ENCODE assay signal across 9 cellular contexts in the genomic region with DNA sequence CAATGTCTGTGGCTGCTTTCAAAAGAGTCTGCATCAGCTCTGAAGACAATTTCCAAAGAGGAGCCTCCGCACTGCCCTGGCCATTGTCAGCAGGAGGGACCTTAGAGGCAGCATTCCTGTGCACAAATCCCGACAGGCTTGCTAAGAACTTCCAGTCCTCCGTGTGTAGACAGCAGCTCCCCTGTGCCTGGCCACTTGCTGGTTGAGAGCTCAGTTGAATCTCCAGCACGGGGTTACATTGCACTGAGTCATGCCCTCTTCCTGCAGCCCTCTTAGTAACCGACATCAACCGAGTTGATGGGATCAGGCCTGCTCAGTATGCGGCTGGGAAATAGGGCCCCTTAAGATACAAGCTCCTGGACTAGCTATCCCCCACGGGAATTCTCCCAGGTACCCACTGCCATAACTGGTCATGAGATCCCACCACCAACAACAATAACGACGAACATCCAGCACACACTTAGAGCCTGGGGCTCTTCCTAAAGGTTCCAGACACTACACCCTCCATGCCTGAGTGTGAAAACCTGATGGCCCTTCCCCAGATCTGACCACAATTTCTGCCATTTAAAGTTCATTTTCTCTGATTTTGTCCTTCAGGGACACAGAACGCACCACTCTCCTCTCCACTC. TPM values are rescaled to one million over a fixed set of nuclear protein-coding genes. Genes with fewer than 3 reads are reported as not detected.
DNase-seq lines count a peak whose midpoint lies in the region; ATAC-seq and TF ChIP-seq lines count a peak whose summit lies in the region.
"Had no signal": no experiment of that assay in that cellular context is flagged by ENCODE, and none has a peak within 500 bp of the region (broad histone marks: within the 10 kb centered on the region; RNA-seq: fewer than 3 reads in every experiment).

No MANE protein-coding gene starts in this region.

- no peaks in the 10 kb centered on the region for H3K9me2 ChIP-seq in OCI-LY7 (ENCODE audit: insufficient read depth, low read length)

- peak overlapping the region; percentile 89 for H3K4me2 ChIP-seq in OCI-LY7 (ENCODE audit: low read length)
- H3K4me2 ChIP-seq in parathyroid adenoma (ENCODE audit: low read length) = no peak overlapping the region

- peak overlapping the region; percentile 2 for H3K27ac ChIP-seq in OCI-LY7 (ENCODE audit: low read depth, low read length, poor library complexity, severe bottlenecking)
- H3K27ac ChIP-seq in colonic mucosa = no peak overlapping the region
- no peak overlapping the region for H3K27ac ChIP-seq in parathyroid adenoma
- no peak overlapping the region for H3K27ac ChIP-seq in thyroid gland

- no peak for TF ChIP-seq POLR2A in thyroid gland (IDR thresholded peaks at IDR 0.05)

- no peaks in the 10 kb centered on the region for H4K20me1 ChIP-seq in OCI-LY7 (ENCODE audit: insufficient read depth, low read length)

- POLR2A ChIA-PET in OCI-LY7 (lab: Charles Lee) = interaction anchor here (0.6 to 0.8 kb wide), 2 partner anchors 102 to 225 kb away, joined by 3 read pairs; no protein-coding TSS in a partner anchor

- H3K9ac ChIP-seq in colonic mucosa (ENCODE audit: low read depth in 2 of 2, low read length in 2 of 2) (no peak overlapping the region), parathyroid adenoma (no peak overlapping the region)

- no peak for ATAC-seq in GM18870 (IDR thresholded peaks at IDR 0.05; ENCODE audit: unreplicated experiment)

- H3K9me3 ChIP-seq in OCI-LY7 (ENCODE audit: low read length) (no peaks in the 10 kb centered on the region), colonic mucosa (no peaks in the 10 kb centered on the region), parathyroid adenoma (ENCODE audit: control insufficient read depth, low read length) (no peaks in the 10 kb centered on the region), thyroid gland (no peaks in the 10 kb centered on the region)

- H3K27me3 ChIP-seq in colonic mucosa (no peaks in the 10 kb centered on the region), parathyroid adenoma (ENCODE audit: control insufficient read depth, insufficient read depth, low read length) (no peaks in the 10 kb centered on the region), thyroid gland (no peaks in the 10 kb centered on the region)

- DNase-seq in ELF-1 (ENCODE audit: low read depth, low spot score) (peak; percentile 53), OCI-LY7 (ENCODE audit: low spot score) (no peak), colonic mucosa (peak; percentile 12), thyroid gland (no peak), OCI-M1 (lab: John Stamatoyannopoulos, UW) (no peak), SW 1271 (lab: John Stamatoyannopoulos, UW) (no peak)

- H3K79me2 ChIP-seq in OCI-LY7 (ENCODE audit: insufficient read depth, low read depth, low read length) = no peaks in the 10 kb centered on the region
- H3K79me2 ChIP-seq in parathyroid adenoma = no peaks in the 10 kb centered on the region

- WGBS in thyroid gland, 2 donors = 40 to 56% methylated on average over 5 to 11 of the region's 11 CpGs

- BruUV-seq in OCI-LY7 (replicated peaks; lab: Mats Ljungman, UMichigan) = TSS peak; percentile 65

- TF ChIP-seq CTCF in OCI-LY7 (conservative IDR thresholded peaks at IDR 0.05; ENCODE audit: low read length) = no peak
- TF ChIP-seq CTCF in colonic mucosa (IDR thresholded peaks at IDR 0.05) = no peak
- no peak for TF ChIP-seq CTCF in parathyroid adenoma (IDR thresholded peaks at IDR 0.05)
- no peak for TF ChIP-seq CTCF in thyroid gland (IDR thresholded peaks at IDR 0.05)

- peak overlapping the region; percentile 95 for H2AFZ ChIP-seq in OCI-LY7 (ENCODE audit: low read length)
- peak overlapping the region; percentile 73 for H2AFZ ChIP-seq in parathyroid adenoma

- intact Hi-C loops in OCI-LY7 (cut with micrococcal nuclease; ENCODE audit: unreplicated experiment) (loop anchor here (1.0 to 2.0 kb wide), 3 partner anchors 76 to 645 kb away; a partner anchor contains a TSS), colonic mucosa (cut with DNase I) (loop anchor here (2.0 kb wide), 2 partner anchors 77 to 85 kb away; no protein-coding TSS in a partner anchor), thyroid gland (cut with DNase I) (loop anchor here (2.0 kb wide), 1 partner anchor 85 kb away; no protein-coding TSS in a partner anchor)

- H3K36me3 ChIP-seq in OCI-LY7 (ENCODE audit: insufficient read depth, low read length) = no peaks in the 10 kb centered on the region
- no peaks in the 10 kb centered on the region for H3K36me3 ChIP-seq in colonic mucosa
- H3K36me3 ChIP-seq in parathyroid adenoma (ENCODE audit: control insufficient read depth, insufficient read depth, low read length) = no peaks in the 10 kb centered on the region
- H3K36me3 ChIP-seq in thyroid gland = no peaks in the 10 kb centered on the region

- H3K4me3 ChIP-seq in OCI-LY7 (ENCODE audit: low read depth, low read length, poor library complexity, severe bottlenecking) = peak overlapping the region; percentile 70
- H3K4me3 ChIP-seq in colonic mucosa = no peak overlapping the region
- H3K4me3 ChIP-seq in parathyroid adenoma (ENCODE audit: low read depth, low read length) = peak overlapping the region; percentile 23
- no peak overlapping the region for H3K4me3 ChIP-seq in thyroid gland (replicated peaks in 1 of 3)

- CTCF ChIA-PET in OCI-LY7 (lab: Charles Lee; ENCODE audit: unreplicated experiment) = interaction anchor here (0.9 to 1.9 kb wide), 2 partner anchors 74 to 77 kb away, joined by 3 to 9 read pairs; no protein-coding TSS in a partner anchor

- H3K4me1 ChIP-seq in OCI-LY7 (ENCODE audit: insufficient read depth, low read length, poor library complexity, severe bottlenecking) (peaks cover 20% of the 10 kb centered on the region), colonic mucosa (no peaks in the 10 kb centered on the region), parathyroid adenoma (no peaks in the 10 kb centered on the region), thyroid gland (peaks cover 0 to 6% of the 10 kb centered on the region in 2 donors)

RNA-seq across cellular contexts. Expression of a gene that starts 12.0 kb away (rescaled TPM):
- total RNA-seq in OCI-LY7 (2014; rRNA removed; shearing (Covaris generic)) = not detected in 2 replicates
- total RNA-seq in OCI-LY7 (2022) = not detected in 2 replicates
- total RNA-seq in colonic mucosa = not detected
- total RNA-seq in thyroid gland = not detected
- total RNA-seq: liver had no signal

RNA-seq across cellular contexts. Expression of a gene that starts 30.8 kb away (rescaled TPM):
- not detected in 2 replicates for total RNA-seq in OCI-LY7 (2014; rRNA removed; shearing (Covaris generic))
- not detected in 2 replicates for total RNA-seq in OCI-LY7 (2022)
- under 1 TPM in 1 of 2 donors, not detected in 1; 0.40 TPM for total RNA-seq in colonic mucosa
- 1 to 10 TPM; 1.5 to 4.3 (median 2.7) TPM for total RNA-seq in thyroid gland

RNA-seq across cellular contexts. Expression of a gene that starts 47.0 kb away (rescaled TPM):
- 26.7 and 34.5 TPM in 2 replicates for total RNA-seq in OCI-LY7 (2014; rRNA removed; shearing (Covaris generic))
- total RNA-seq in OCI-LY7 (2022) (45.8 and 57.7 TPM in 2 replicates), colonic mucosa (10 to 100 TPM; 43.6 to 58.8 TPM), thyroid gland (10 to 100 TPM; 37.9 to 67.7 (median 51.4) TPM)

RNA-seq across cellular contexts. Expression of a gene that starts 47.3 kb away (rescaled TPM):
- total RNA-seq in OCI-LY7 (2014; rRNA removed; shearing (Covaris generic)) = not detected in 2 replicates
- total RNA-seq in OCI-LY7 (2022) (not detected in 2 replicates), colonic mucosa (not detected), thyroid gland (under 1 TPM in 1 of 4 donors, not detected in 3; 0.22 TPM)
- total RNA-seq: liver had no signal

Comparison
In these comparisons a context has a peak if more than half of its experiments do, and no peak if none do; other contexts are left out.
1. DNase-seq: peak in ELF-1 (single experiment) and colonic mucosa (single experiment); none in OCI-LY7 (single experiment), thyroid gland (0 of 2), OCI-M1 (single experiment) and SW 1271 (0 of 2).
2. H3K4me3 ChIP-seq: peak in OCI-LY7 (single experiment) and parathyroid adenoma (single experiment); none in colonic mucosa (single experiment) and thyroid gland (0 of 3).